In the genomic region with DNA sequence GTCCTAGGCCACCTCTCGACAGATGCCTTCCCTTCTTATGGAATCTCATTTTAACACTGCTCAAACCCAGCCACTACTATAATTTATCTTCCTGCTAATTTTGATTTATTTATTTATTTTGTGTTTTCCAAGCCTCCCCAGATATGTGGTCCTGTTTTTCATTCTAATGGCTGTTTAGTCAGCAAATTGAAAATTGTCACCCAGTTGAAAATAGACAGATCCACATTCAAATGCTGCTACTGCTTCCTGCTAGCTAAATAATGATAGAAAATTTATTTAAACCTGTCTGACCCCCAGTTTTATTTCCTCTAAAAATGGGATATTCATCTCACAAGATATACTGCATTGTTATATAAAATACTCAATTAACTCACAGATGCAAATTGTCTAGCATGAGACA, we compare ENCODE assay signal across 20 cellular contexts.
DNase-seq lines count a peak whose midpoint lies in the region; ATAC-seq and TF ChIP-seq lines count a peak whose summit lies in the region.
"Had no signal": no experiment of that assay in that cellular context is flagged by ENCODE, and none has a peak within 500 bp of the region (broad histone marks: within the 10 kb centered on the region; RNA-seq: fewer than 3 reads in every experiment).

No MANE protein-coding gene starts in this region.

- H3K4me3 Mint-ChIP-seq in endodermal cell, result no peak overlapping the region
- H3K4me3 Mint-ChIP-seq: GM23338 had no signal

- H3K27me3 ChIP-seq in endodermal cell (ENCODE audit: control insufficient read depth, insufficient read depth, low read length, poor library complexity, severe bottlenecking) (no peaks in the 10 kb centered on the region), neuron (ENCODE audit: insufficient read depth, low read length) (no peaks in the 10 kb centered on the region)
- H3K27me3 ChIP-seq: BLaER1 treated with 17β-estradiol and CSF1 and Interleukin-3, amounts not matched to agents 10 nM and 100 nM had no signal

- H3K36me3 Mint-ChIP-seq in endodermal cell (ENCODE audit: low read depth), result peaks cover 2% of the 10 kb centered on the region
- H3K36me3 Mint-ChIP-seq: CD4-positive, alpha-beta memory T cell had no signal

- 95% methylated on average over 1 of the region's 1 CpG; no CpG with 5 or more reads in 1 of the 2 experiments for WGBS in endodermal cell (ENCODE audit: insufficient coverage in 1 of 2, insufficient read length in 1 of 2), 2 experiments

- H3K4me3 ChIP-seq in endodermal cell (ENCODE audit: low read length), result no peak overlapping the region
- peak overlapping the region; percentile 8 for H3K4me3 ChIP-seq in neuron (ENCODE audit: low read length)
- H3K4me3 ChIP-seq: BLaER1 treated with 17β-estradiol and CSF1 and Interleukin-3, amounts not matched to agents 10 nM and 100 nM; GM23338; HAP-1 had no signal

- H3K27me3 Mint-ChIP-seq in endodermal cell (ENCODE audit: insufficient read depth), result peaks cover 10% of the 10 kb centered on the region

- no peak overlapping the region for H3K9ac ChIP-seq in endodermal cell (ENCODE audit: extremely low read depth, low read length, poor library complexity, severe bottlenecking)
- H3K9ac ChIP-seq: BLaER1 treated with 17β-estradiol and CSF1 and Interleukin-3, amounts not matched to agents 10 nM and 100 nM had no signal

- no peak for TF ChIP-seq CTCF in endodermal cell (conservative IDR thresholded peaks at IDR 0.05)

- H3K9me3 Mint-ChIP-seq in endodermal cell, result peaks cover 10% of the 10 kb centered on the region

- DNase-seq in DMS79 treated with DMSO at 0.1 percent for 48 hours (lab: John Stamatoyannopoulos, UW), result peak; percentile 49
- no peak for DNase-seq in DMS79 (lab: John Stamatoyannopoulos, UW)
- no peak for DNase-seq in endodermal cell
- no peak for DNase-seq in stimulated activated CD4-positive, alpha-beta T cell treated with anti-CD3 and anti-CD28 coated beads, Interleukin-2, amount 100 ng/mL, for 24 hours
- no peak for DNase-seq in NCI-H1092 (lab: John Stamatoyannopoulos, UW)
- DNase-seq: CD4-positive, alpha-beta memory T cell; KG1; NCI-H1105; NCI-H226; NCI-H510A treated with DMSO at 0.1 percent for 48 hours; NCI-H774; Right ventricle myocardium superior had no signal

- peaks cover 32% of the 10 kb centered on the region for H3K4me1 Mint-ChIP-seq in endodermal cell

- peak overlapping the region; percentile 92 for H3K27ac ChIP-seq in endodermal cell (ENCODE audit: low read depth, low read length)
- H3K27ac ChIP-seq: 22Rv1; BLaER1 treated with 17β-estradiol and CSF1 and Interleukin-3, amounts not matched to agents 10 nM and 100 nM; HL-60 had no signal

- H3K9me3 ChIP-seq in endodermal cell (ENCODE audit: control insufficient read depth, low read length) (peaks cover 6% of the 10 kb centered on the region), neuron (ENCODE audit: low read length) (peaks cover 5% of the 10 kb centered on the region)
- H3K9me3 ChIP-seq: HAP-1 had no signal

- ATAC-seq in SK-N-SH treated with all-trans-retinoic acid at 6 μM for 48 hours, result no peak
- no peak for ATAC-seq in GM18511 (IDR thresholded peaks at IDR 0.05; ENCODE audit: unreplicated experiment)
- ATAC-seq: GM23338 had no signal

- no peaks in the 10 kb centered on the region for H3K4me1 ChIP-seq in endodermal cell (ENCODE audit: control insufficient read depth, insufficient read depth, low read length)
- H3K4me1 ChIP-seq in neuron (ENCODE audit: insufficient read depth, low read length), result peaks cover 38% of the 10 kb centered on the region
- H3K4me1 ChIP-seq: BLaER1 treated with 17β-estradiol and CSF1 and Interleukin-3, amounts not matched to agents 10 nM and 100 nM; HAP-1 had no signal

- H3K36me3 ChIP-seq in endodermal cell (ENCODE audit: control insufficient read depth, insufficient read depth, low read length) (no peaks in the 10 kb centered on the region), neuron (ENCODE audit: insufficient read depth, low read length) (no peaks in the 10 kb centered on the region)
- H3K36me3 ChIP-seq: BLaER1 treated with 17β-estradiol and CSF1 and Interleukin-3, amounts not matched to agents 10 nM and 100 nM; HAP-1 had no signal

- no peak overlapping the region for H3K27ac Mint-ChIP-seq in endodermal cell
- H3K27ac Mint-ChIP-seq: CD4-positive, alpha-beta memory T cell; GM23338 had no signal

- H2AFZ ChIP-seq in neuron (ENCODE audit: low read depth, low read length), result no peak overlapping the region
- H2AFZ ChIP-seq: GM23338 had no signal

TF ChIP-seq in SK-N-SH treated with all-trans-retinoic acid at 6 μM for 48 hours, 23 proteins besides CTCF, POLR2A, EP300 and RAD21:
- TF ChIP-seq, protein P1, sequence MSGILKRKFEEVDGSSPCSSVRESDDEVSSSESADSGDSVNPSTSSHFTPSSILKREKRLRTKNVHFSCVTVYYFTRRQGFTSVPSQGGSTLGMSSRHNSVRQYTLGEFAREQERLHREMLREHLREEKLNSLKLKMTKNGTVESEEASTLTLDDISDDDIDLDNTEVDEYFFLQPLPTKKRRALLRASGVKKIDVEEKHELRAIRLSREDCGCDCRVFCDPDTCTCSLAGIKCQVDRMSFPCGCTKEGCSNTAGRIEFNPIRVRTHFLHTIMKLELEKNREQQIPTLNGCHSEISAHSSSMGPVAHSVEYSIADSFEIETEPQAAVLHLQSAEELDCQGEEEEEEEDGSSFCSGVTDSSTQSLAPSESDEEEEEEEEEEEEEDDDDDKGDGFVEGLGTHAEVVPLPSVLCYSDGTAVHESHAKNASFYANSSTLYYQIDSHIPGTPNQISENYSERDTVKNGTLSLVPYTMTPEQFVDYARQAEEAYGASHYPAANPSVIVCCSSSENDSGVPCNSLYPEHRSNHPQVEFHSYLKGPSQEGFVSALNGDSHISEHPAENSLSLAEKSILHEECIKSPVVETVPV (CRISPR knock-in tag; IDR thresholded peaks at IDR 0.05), result no peak
- peak; percentile 65; the same call in 1 of the 2 replicates for TF ChIP-seq TCF4 (CRISPR knock-in tag; IDR thresholded peaks at IDR 0.05; ENCODE audit: borderline replicate concordance)
- TF ChIP-seq, protein P2, sequence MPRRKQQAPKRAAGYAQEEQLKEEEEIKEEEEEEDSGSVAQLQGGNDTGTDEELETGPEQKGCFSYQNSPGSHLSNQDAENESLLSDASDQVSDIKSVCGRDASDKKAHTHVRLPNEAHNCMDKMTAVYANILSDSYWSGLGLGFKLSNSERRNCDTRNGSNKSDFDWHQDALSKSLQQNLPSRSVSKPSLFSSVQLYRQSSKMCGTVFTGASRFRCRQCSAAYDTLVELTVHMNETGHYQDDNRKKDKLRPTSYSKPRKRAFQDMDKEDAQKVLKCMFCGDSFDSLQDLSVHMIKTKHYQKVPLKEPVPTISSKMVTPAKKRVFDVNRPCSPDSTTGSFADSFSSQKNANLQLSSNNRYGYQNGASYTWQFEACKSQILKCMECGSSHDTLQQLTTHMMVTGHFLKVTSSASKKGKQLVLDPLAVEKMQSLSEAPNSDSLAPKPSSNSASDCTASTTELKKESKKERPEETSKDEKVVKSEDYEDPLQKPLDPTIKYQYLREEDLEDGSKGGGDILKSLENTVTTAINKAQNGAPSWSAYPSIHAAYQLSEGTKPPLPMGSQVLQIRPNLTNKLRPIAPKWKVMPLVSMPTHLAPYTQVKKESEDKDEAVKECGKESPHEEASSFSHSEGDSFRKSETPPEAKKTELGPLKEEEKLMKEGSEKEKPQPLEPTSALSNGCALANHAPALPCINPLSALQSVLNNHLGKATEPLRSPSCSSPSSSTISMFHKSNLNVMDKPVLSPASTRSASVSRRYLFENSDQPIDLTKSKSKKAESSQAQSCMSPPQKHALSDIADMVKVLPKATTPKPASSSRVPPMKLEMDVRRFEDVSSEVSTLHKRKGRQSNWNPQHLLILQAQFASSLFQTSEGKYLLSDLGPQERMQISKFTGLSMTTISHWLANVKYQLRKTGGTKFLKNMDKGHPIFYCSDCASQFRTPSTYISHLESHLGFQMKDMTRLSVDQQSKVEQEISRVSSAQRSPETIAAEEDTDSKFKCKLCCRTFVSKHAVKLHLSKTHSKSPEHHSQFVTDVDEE (CRISPR knock-in tag; IDR thresholded peaks at IDR 0.05), result peak; percentile 66
